Comparison of ENCODE assay signal across 1 cellular context in genomic region chr21:39575778-39576177, GRCh38.
TF ChIP-seq lines count a peak whose summit lies in the region.

No MANE protein-coding gene starts in this region.

TF ChIP-seq in K562, 482 proteins besides CTCF, POLR2A, EP300 and RAD21 (continued from another document):
- TF ChIP-seq BCLAF1 (IDR thresholded peaks at IDR 0.05; ENCODE audit: borderline replicate concordance in 1 of 2, control insufficient read depth in 1 of 2, low read depth in 2 of 2, low read length in 1 of 2), result no peak
- TF ChIP-seq C11orf30 (IDR thresholded peaks at IDR 0.05; ENCODE audit: low read depth), result peak; percentile 14; the same call in 1 of the 2 replicates
- TF ChIP-seq NR4A1 (CRISPR knock-in tag; IDR thresholded peaks at IDR 0.05), result no peak
- no peak for TF ChIP-seq NR4A1 (tag; IDR thresholded peaks at IDR 0.05)
